ENCODE assay signal across 2 cellular contexts in the genomic region with DNA sequence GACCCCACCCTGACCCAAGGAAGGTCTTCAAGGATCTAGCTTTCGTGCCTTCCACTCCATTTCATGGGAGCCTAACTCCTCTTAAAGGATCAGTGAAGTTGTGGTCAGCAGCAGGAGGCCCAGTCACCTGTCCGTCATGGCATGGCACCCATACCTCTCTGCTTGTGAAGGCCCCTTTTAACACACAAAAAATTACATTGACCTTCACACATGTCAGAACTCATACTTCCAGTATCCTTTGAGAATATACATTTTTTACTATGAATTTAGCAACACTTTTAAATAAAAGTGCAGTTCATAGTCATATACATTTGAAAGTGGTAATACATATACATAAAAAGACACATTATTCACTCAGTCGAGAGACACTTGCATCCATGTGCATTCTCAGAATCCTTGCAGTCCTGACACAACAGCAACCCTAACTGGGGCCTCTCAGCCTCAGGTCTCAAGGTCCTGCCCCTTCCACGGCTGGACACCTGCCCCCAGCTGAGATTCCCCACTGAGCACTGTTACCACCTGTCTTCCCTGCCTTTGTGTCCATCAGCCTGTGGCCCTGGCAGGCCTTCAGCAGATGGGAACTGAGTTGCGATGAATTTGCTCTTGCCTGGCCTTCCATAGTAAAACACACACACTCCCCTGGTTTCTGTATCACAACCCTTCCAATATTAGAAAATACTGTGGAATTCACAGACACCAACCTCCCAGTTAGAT.
TF ChIP-seq lines count a peak whose summit lies in the region.

No MANE protein-coding gene starts in this region.

TF ChIP-seq in A549, 52 proteins besides CTCF, POLR2A, EP300 and RAD21:
- TF ChIP-seq ESRRA (IDR thresholded peaks at IDR 0.05; ENCODE audit: borderline replicate concordance, low read length) = no peak
- no peak for TF ChIP-seq RARB (CRISPR knock-in tag; IDR thresholded peaks at IDR 0.05)
- TF ChIP-seq ELK1 (IDR thresholded peaks at IDR 0.05; ENCODE audit: low read depth, low read length) = no peak
- no peak for TF ChIP-seq E2F6 (IDR thresholded peaks at IDR 0.05; ENCODE audit: borderline replicate concordance, low read depth)
- no peak for TF ChIP-seq TFCP2L1 (CRISPR knock-in tag; IDR thresholded peaks at IDR 0.05)
- TF ChIP-seq FOXS1 (CRISPR knock-in tag; IDR thresholded peaks at IDR 0.05) = no peak
- TF ChIP-seq CHD4 (IDR thresholded peaks at IDR 0.05; ENCODE audit: borderline replicate concordance) = no peak
- TF ChIP-seq NR3C1 (IDR thresholded peaks at IDR 0.05) = no peak
- no peak for TF ChIP-seq RFX5 (IDR thresholded peaks at IDR 0.05)
- TF ChIP-seq HOXB5 (CRISPR knock-in tag; IDR thresholded peaks at IDR 0.05) = no peak
- no peak for TF ChIP-seq ZNF302 (CRISPR knock-in tag; IDR thresholded peaks at IDR 0.05)
- TF ChIP-seq ZSCAN20 (CRISPR knock-in tag; IDR thresholded peaks at IDR 0.05) = no peak
- TF ChIP-seq SMC3 (IDR thresholded peaks at IDR 0.05) = no peak

TF ChIP-seq in HEK293, 187 proteins besides CTCF, POLR2A, EP300 and RAD21:
- TF ChIP-seq ZIC2 (tag by site-specific recombination; IDR thresholded peaks at IDR 0.05) (peak; percentile 41), ZNF350 (tag by site-specific recombination; IDR thresholded peaks at IDR 0.05) (no peak)
